Comparison of ENCODE assay signal across 13 cellular contexts in the genomic region with DNA sequence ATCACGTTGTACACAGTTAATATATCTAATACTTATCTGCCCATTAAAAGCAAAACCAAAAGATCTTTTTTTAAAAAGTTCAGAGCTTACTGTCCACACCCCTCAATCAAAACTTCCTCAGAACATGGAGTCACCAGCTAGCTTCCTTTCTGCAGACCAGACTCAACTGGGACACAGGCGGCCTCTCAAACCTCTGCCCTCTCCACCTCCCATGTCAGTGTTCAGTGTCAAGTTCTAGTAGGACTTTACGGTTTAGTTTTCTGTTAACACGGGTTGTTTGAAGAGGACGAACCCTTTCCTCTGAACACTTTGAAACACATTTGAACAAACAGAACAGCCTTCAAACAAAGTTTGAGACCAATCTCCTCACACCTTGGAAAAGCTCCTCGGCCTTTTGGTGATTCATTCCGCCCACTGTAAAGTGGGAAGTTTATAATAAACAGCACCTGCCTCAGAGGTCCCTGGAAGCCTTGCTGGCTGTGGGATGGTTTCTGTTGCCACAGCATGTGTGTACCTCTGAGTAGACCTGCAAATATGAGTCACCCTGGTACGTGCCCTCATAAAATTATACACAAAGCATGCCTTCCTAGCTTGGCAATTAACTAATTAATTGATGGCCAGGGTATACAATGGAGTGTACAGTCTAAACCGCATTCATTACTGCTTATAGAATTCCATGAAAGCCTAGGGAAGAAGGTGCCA. TPM values are rescaled to one million over a fixed set of nuclear protein-coding genes. Genes with fewer than 3 reads are reported as not detected.
DNase-seq lines count a peak whose midpoint lies in the region; ATAC-seq lines count a peak whose summit lies in the region.
"Had no signal": no experiment of that assay in that cellular context is flagged by ENCODE, and none has a peak within 500 bp of the region (broad histone marks: within the 10 kb centered on the region; RNA-seq: fewer than 3 reads in every experiment).

No MANE protein-coding gene starts in this region.

- H3K27ac Mint-ChIP-seq in stimulated activated effector memory CD8-positive, alpha-beta T cell treated with anti-CD3 and anti-CD28 coated beads, Interleukin-12 subunit alpha, Interleukin-12 subunit beta, amount 100 ng/mL, for 72 hours, result no peak overlapping the region

- ATAC-seq in esophagus mucosa, result peak; percentile 92
- peak; percentile 40 for ATAC-seq in stimulated activated effector memory CD8-positive, alpha-beta T cell treated with anti-CD3 and anti-CD28 coated beads, Interleukin-12 subunit alpha, Interleukin-12 subunit beta, amount 100 ng/mL, for 72 hours

- DNase-seq in NCI-H510A treated with DMSO at 0.1 percent for 48 hours (lab: John Stamatoyannopoulos, UW), result peak; percentile 49
- no peak for DNase-seq in NCI-H510A (lab: John Stamatoyannopoulos, UW)
- peak; percentile 93 for DNase-seq in NCI-H748 treated with DMSO at 0.1 percent for 48 hours (lab: John Stamatoyannopoulos, UW)
- DNase-seq in stimulated activated effector memory CD8-positive, alpha-beta T cell treated with anti-CD3 and anti-CD28 coated beads, Interleukin-12 subunit alpha, Interleukin-12 subunit beta, amount 100 ng/mL, for 72 hours (ENCODE audit: low spot score in 2 of 2), result no peak
- DNase-seq in head of caudate nucleus, result no peak
- no peak for DNase-seq in medulla oblongata (ENCODE audit: extremely low spot score)
- DNase-seq in stimulated activated naive CD4-positive, alpha-beta T cell treated with Interleukin-2 at 50 U/mL for 16 hours (lab: John Stamatoyannopoulos, UW), result no peak
- DNase-seq: activated CD4-positive, CD25-positive, alpha-beta regulatory T cell treated with anti-CD3 and anti-CD28 coated beads, Interleukin-2, amount 50 U/mL, for 72 hours; NCI-H2171; OCI-M1; substantia nigra; T-helper 1 cell had no signal

- H3K9me3 Mint-ChIP-seq in stimulated activated effector memory CD8-positive, alpha-beta T cell treated with anti-CD3 and anti-CD28 coated beads, Interleukin-12 subunit alpha, Interleukin-12 subunit beta, amount 100 ng/mL, for 72 hours, result no peaks in the 10 kb centered on the region

- H3K36me3 Mint-ChIP-seq in stimulated activated effector memory CD8-positive, alpha-beta T cell treated with anti-CD3 and anti-CD28 coated beads, Interleukin-12 subunit alpha, Interleukin-12 subunit beta, amount 100 ng/mL, for 72 hours, result no peaks in the 10 kb centered on the region

- intact Hi-C loops in head of caudate nucleus (cut with DNase I), result no loop called here

- H3K4me1 Mint-ChIP-seq in stimulated activated effector memory CD8-positive, alpha-beta T cell treated with anti-CD3 and anti-CD28 coated beads, Interleukin-12 subunit alpha, Interleukin-12 subunit beta, amount 100 ng/mL, for 72 hours, result no peaks in the 10 kb centered on the region

- no peak overlapping the region for H3K4me3 Mint-ChIP-seq in stimulated activated effector memory CD8-positive, alpha-beta T cell treated with anti-CD3 and anti-CD28 coated beads, Interleukin-12 subunit alpha, Interleukin-12 subunit beta, amount 100 ng/mL, for 72 hours

RNA-seq across cellular contexts. Expression of gene SIPA1L2, which starts 48.4 kb away (rescaled TPM):
- total RNA-seq in esophagus mucosa, result 36.9 TPM

Comparison
In these comparisons a context has a peak if more than half of its experiments do, and no peak if none do; other contexts are left out.
1. DNase-seq: peak in NCI-H510A treated with DMSO at 0.1 percent for 48 hours (single experiment) and NCI-H748 treated with DMSO at 0.1 percent for 48 hours (single experiment); none in NCI-H510A (single experiment), stimulated activated effector memory CD8-positive, alpha-beta T cell treated with anti-CD3 and anti-CD28 coated beads, Interleukin-12 subunit alpha, Interleukin-12 subunit beta, amount 100 ng/mL, for 72 hours (0 of 2), head of caudate nucleus (0 of 42), medulla oblongata (single experiment) and stimulated activated naive CD4-positive, alpha-beta T cell treated with Interleukin-2 at 50 U/mL for 16 hours (single experiment).